ENCODE assay signal across 1 cellular context in genomic region chr1:197868751-197869501, GRCh38.
TF ChIP-seq lines count a peak whose summit lies in the region.

No MANE protein-coding gene starts in this region.

TF ChIP-seq in GM23338, 12 proteins besides CTCF, POLR2A, EP300 and RAD21 (continued from another document):
- TF ChIP-seq ZNF462 (CRISPR knock-in tag; IDR thresholded peaks at IDR 0.05) (no peak), CREB1 (CRISPR knock-in tag; IDR thresholded peaks at IDR 0.05; ENCODE audit: low read depth) (no peak), JUNB (IDR thresholded peaks at IDR 0.05; ENCODE audit: unreplicated experiment) (no peak), ZNF331 (CRISPR knock-in tag; IDR thresholded peaks at IDR 0.05; ENCODE audit: low read depth) (no peak), ZNF114 (CRISPR knock-in tag; IDR thresholded peaks at IDR 0.05) (no peak), NANOG (IDR thresholded peaks at IDR 0.05; ENCODE audit: borderline replicate concordance) (no peak), ETS1 (IDR thresholded peaks at IDR 0.05) (no peak), REST (IDR thresholded peaks at IDR 0.05; ENCODE audit: unreplicated experiment) (no peak), EZH2 (IDR thresholded peaks at IDR 0.05; ENCODE audit: low read depth, unreplicated experiment) (no peak), STAT1 (IDR thresholded peaks at IDR 0.05; ENCODE audit: unreplicated experiment) (no peak)
